In the genomic region with DNA sequence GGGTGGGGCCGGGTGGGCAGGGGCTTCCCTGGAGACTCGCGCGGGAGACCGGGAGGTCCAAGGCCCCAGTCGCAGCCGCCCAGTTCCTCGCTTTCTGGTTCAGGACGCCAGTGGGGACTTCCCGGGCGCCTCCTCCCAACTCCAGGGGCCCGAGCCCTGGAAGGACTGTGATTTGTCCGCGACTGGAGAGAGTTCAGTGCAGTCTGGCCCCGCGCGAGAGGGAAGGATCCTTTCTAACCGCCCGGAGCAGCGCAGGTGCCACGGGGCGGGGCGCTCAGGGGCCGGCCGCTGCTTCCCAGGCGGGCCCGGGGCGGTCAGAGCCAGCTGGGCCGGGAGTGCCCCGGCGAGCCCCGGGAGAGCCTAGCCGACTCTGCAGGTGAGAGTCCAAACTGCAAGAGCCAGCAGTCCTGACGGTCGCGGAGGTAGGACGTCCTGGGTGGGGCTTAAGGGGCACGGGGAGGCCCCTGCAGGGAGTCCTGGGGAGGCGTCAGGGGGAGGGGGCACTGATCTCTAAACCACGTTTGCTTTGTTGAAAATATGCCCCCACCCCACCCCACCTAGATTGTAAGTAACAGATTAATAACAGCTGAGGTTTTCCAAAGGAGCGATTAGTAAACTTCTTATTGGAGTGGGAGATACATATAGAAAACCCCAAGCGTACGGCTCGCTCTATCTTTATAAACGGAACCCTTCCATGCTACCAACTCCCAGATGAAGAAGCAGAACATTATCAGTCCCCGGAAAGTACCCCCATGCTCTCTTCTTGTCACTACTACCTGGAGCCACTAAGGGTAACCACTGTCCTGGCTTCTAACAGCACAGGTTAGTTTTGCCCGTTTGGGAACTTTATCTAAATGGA, we compare ENCODE assay signal across 2 cellular contexts.
TF ChIP-seq lines count a peak whose summit lies in the region.

No MANE protein-coding gene starts in this region.

TF ChIP-seq in H1, 55 proteins besides CTCF, POLR2A, EP300 and RAD21:
- TF ChIP-seq EZH2 (IDR thresholded peaks at IDR 0.05; ENCODE audit: low read depth, low read length, severe bottlenecking) (peak; percentile 76), SUZ12 (IDR thresholded peaks at IDR 0.05; ENCODE audit: low read length) (peak; percentile 78), EGR1 (IDR thresholded peaks at IDR 0.05; ENCODE audit: borderline replicate concordance, low read depth, low read length) (no peak), RXRA (IDR thresholded peaks at IDR 0.05; ENCODE audit: insufficient read depth, low read depth, low read length) (no peak), TAF7 (optimal IDR thresholded peaks at IDR 0.05; ENCODE audit: borderline replicate concordance, low read depth, low read length) (no peak), JUN (IDR thresholded peaks at IDR 0.05; ENCODE audit: low read depth, low read length) (no peak), TBP (IDR thresholded peaks at IDR 0.05; ENCODE audit: low read depth, low read length) (no peak), POLR2AphosphoS5 (IDR thresholded peaks at IDR 0.05; ENCODE audit: low read depth, low read length) (no peak), PHF8 (conservative IDR thresholded peaks at IDR 0.05; ENCODE audit: low read depth, low read length) (no peak), RNF2 (IDR thresholded peaks at IDR 0.05; ENCODE audit: borderline replicate concordance, low read depth, low read length, missing control alignments, poor library complexity, severe bottlenecking) (peak; percentile 90), SIX5 (IDR thresholded peaks at IDR 0.05; ENCODE audit: low read depth, low read length) (no peak)
- TF ChIP-seq, protein P1, sequence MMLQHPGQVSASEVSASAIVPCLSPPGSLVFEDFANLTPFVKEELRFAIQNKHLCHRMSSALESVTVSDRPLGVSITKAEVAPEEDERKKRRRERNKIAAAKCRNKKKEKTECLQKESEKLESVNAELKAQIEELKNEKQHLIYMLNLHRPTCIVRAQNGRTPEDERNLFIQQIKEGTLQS (IDR thresholded peaks at IDR 0.05; ENCODE audit: insufficient read depth, low read depth, low read length): no peak

TF ChIP-seq in GM12891, 5 proteins besides CTCF, POLR2A, EP300 and RAD21:
- TF ChIP-seq POU2F2 (IDR thresholded peaks at IDR 0.05; ENCODE audit: low read depth, low read length): no peak
- no peak for TF ChIP-seq SPI1 (IDR thresholded peaks at IDR 0.05; ENCODE audit: low read depth, low read length)
- TF ChIP-seq TAF1 (IDR thresholded peaks at IDR 0.05; ENCODE audit: low read depth, low read length): no peak
- no peak for TF ChIP-seq PAX5 (IDR thresholded peaks at IDR 0.05; ENCODE audit: insufficient read depth, low read length, severe bottlenecking)
- TF ChIP-seq POLR2AphosphoS5 (IDR thresholded peaks at IDR 0.05; ENCODE audit: low read depth, low read length): no peak
